13 cellular contexts compared by ENCODE assay signal in the genomic region with DNA sequence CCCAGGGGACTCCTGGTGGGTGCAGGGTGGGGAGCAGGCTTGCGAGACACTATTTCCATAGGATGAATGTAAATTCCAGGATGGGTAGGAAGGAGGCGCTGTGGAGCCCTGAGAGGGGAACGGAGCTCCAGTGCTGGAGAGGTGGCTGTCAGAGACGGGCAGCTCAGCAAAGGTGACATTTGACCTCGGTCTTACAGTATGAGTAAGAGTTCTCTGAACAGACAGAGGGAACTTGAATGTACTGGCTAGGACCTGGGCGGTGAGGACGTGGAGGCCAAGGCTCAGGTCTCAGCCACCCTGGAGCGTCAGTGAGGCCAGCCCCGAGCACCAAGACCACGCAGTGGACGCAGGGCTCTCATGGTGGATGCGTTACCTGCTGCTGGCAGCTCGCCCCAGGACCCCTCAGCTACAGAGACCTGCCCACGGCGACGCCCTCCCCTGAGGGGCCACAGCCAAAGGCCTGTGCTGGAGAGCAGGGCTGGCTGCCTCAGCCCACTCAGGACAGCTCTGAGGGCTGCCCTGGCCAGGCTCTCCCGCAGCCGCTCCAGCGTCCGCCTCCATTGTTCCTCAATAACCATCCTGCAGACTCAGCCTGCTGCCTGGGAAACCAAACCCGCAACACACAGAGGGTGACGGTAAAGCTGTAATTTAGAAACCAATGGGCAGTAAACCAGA.
DNase-seq lines count a peak whose midpoint lies in the region; ATAC-seq, FAIRE-seq and TF ChIP-seq lines count a peak whose summit lies in the region.
"Had no signal": no experiment of that assay in that cellular context is flagged by ENCODE, and none has a peak within 500 bp of the region (broad histone marks: within the 10 kb centered on the region; RNA-seq: fewer than 3 reads in every experiment).

No MANE protein-coding gene starts in this region.

- no peak overlapping the region for H3K27ac ChIP-seq in aorta (ENCODE audit: low read depth in 1 of 2, low read length in 2 of 2)
- H3K27ac ChIP-seq: dorsolateral prefrontal cortex, vagina had no signal

- WGBS in aorta, 2 donors: 90 to 93% methylated on average over 22 of the region's 22 CpGs

- no peak overlapping the region for H3K4me3 ChIP-seq in fibroblast of mammary gland (ENCODE audit: control insufficient read depth, low read depth, low read length)
- no peak overlapping the region for H3K4me3 ChIP-seq in aorta (ENCODE audit: low read length in 2 of 2)
- H3K4me3 ChIP-seq: dorsolateral prefrontal cortex, lung, vagina had no signal

- intact Hi-C loops in aorta (cut with DNase I): loop anchor here in 1 of 2 donors (10.0 kb wide), 1 partner anchor 118 kb away; no protein-coding TSS in a partner anchor

- no peaks in the 10 kb centered on the region for H3K9me3 ChIP-seq in aorta (ENCODE audit: control insufficient read depth, low read length)
- H3K9me3 ChIP-seq: vagina had no signal

- no peaks in the 10 kb centered on the region for H3K4me1 ChIP-seq in aorta (ENCODE audit: control insufficient read depth in 1 of 2, insufficient read depth in 2 of 2, low read length in 2 of 2)

- TF ChIP-seq CTCF in fibroblast of mammary gland (conservative IDR thresholded peaks at IDR 0.05; ENCODE audit: control insufficient read depth, insufficient read depth, low read depth, low read length): peak; percentile 22

- H3K36me3 ChIP-seq in aorta (ENCODE audit: control insufficient read depth in 1 of 2, insufficient read depth in 2 of 2, low read length in 1 of 2): no peaks in the 10 kb centered on the region
- H3K36me3 ChIP-seq: vagina had no signal

- FAIRE-seq in GM19239 (lab: Jason Lieb, UNC): no peak

- no peaks in the 10 kb centered on the region for H3K27me3 ChIP-seq in aorta (ENCODE audit: control insufficient read depth in 1 of 2, insufficient read depth in 2 of 2, low read length in 1 of 2)
- H3K27me3 ChIP-seq: dorsolateral prefrontal cortex, vagina had no signal

- ATAC-seq in aorta (ENCODE audit: low FRiP score) (no peak), GM18520 (IDR thresholded peaks at IDR 0.05; ENCODE audit: unreplicated experiment) (no peak), GM21529 (IDR thresholded peaks at IDR 0.05; ENCODE audit: unreplicated experiment) (no peak)

- peak; percentile 25 for DNase-seq in stimulated activated CD4-positive, alpha-beta T cell treated with anti-CD3 and anti-CD28 coated beads, Interleukin-15, amount 100 ng/mL, for 24 hours
- no peak for DNase-seq in stimulated activated CD4-positive, alpha-beta T cell treated with anti-CD3 and anti-CD28 coated beads, Interleukin-4, amount 100 ng/mL, for 24 hours
- DNase-seq in NCI-H2227 (lab: John Stamatoyannopoulos, UW; ENCODE audit: unreplicated experiment): peak; percentile 53
- no peak for DNase-seq in fibroblast of mammary gland (ENCODE audit: low read depth)
- DNase-seq in aorta: peak; percentile 42 to 64
- DNase-seq in GM19239 (ENCODE audit: insufficient read length, low spot score): no peak
- DNase-seq: activated CD8-positive, alpha-beta memory T cell treated with anti-CD3 and anti-CD28 coated beads for 24 hours; stimulated activated CD4-positive, alpha-beta T cell treated with anti-CD3 and anti-CD28 coated beads, Interleukin-2, amount 100 ng/mL, for 24 hours had no signal

Comparison
In these comparisons a context has a peak if more than half of its experiments do, and no peak if none do; other contexts are left out.
1. DNase-seq: peak in stimulated activated CD4-positive, alpha-beta T cell treated with anti-CD3 and anti-CD28 coated beads, Interleukin-15, amount 100 ng/mL, for 24 hours (single experiment), NCI-H2227 (single experiment) and aorta (2 of 2); none in stimulated activated CD4-positive, alpha-beta T cell treated with anti-CD3 and anti-CD28 coated beads, Interleukin-4, amount 100 ng/mL, for 24 hours (single experiment), fibroblast of mammary gland (single experiment) and GM19239 (single experiment).